7 cellular contexts compared by ENCODE assay signal in the genomic region with DNA sequence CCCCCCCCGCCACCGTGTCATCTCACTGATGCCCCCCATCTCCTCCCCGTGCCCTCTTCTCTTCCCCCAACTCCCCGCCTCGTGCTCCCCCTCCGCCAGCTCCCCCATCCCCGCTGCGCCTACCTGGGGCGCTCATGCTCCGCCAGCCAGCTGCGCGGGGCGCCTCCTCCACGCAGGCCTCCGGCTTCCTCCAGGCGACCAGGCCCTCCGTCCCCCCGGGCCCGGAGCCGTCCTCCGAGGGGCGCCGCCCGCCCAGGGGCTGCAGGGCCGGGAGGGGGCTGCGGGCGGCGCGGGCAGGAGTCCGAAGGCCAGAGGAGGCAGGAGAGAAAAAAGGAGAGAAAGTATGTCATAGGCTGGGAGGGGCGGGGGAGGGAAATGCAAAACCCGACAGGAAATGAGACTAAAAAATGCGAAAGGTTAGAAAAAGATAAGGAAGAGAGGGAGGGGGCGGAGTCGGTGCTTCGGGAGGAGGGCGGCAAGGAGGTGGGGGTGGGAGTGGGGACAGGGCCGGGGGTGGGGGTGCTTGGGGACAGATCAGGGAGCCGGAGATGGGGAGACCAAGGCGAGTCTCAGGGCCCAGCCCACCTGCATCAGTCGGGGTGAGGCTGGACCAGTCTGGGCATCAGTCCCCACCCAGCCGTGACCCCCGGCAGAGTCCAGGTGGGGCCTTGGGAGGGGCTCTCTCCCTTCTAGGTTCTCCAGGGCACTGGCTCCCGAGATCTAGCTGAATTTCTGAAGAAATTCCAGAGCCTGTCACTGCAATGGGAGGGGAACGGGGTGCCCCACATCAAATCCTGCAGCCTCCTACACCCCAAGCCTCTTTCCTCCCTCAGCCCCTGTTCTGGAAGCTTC. TPM values are rescaled to one million over a fixed set of nuclear protein-coding genes. Genes with fewer than 3 reads are reported as not detected.
A peak's percentile ranks its signal among the peaks of the same experiment; 100 is the strongest.
DNase-seq lines count a peak whose midpoint lies in the region; ATAC-seq and TF ChIP-seq lines count a peak whose summit lies in the region.

A gene (minus strand): TSS at position 324 of the 852 bp plus-strand sequence. CDS start 85,361 bp downstream, outside the sequence.

- H3K36me3 Mint-ChIP-seq in naive thymus-derived CD8-positive, alpha-beta T cell: peaks cover 0 to 27% (median 5%) of the 10 kb centered on the region in 3 donors

- H3K27ac Mint-ChIP-seq in naive thymus-derived CD8-positive, alpha-beta T cell: peak within 1 kb of the TSS; percentile 87 to 96 (median 93)

- POLR2A ChIA-PET in RWPE1 (lab: Yijun Ruan, JAX; ENCODE audit: low non-redundant PET): no interaction called here
- POLR2A ChIA-PET in naive thymus-derived CD8-positive, alpha-beta T cell (lab: Charles Lee): interaction anchor here (0.6 to 4.8 kb wide), 9 partner anchors 9 to 108 kb away, joined by 3 to 22 read pairs (median 4); no protein-coding TSS in a partner anchor

- no peak for TF ChIP-seq CTCF in RWPE1 (conservative IDR thresholded peaks at IDR 0.05; ENCODE audit: low read depth)

- ATAC-seq in GM21526 (IDR thresholded peaks at IDR 0.05; ENCODE audit: low FRiP score, unreplicated experiment) (peak; percentile 33), HG02884 (IDR thresholded peaks at IDR 0.05; ENCODE audit: unreplicated experiment) (no peak), HG02840 (IDR thresholded peaks at IDR 0.05; ENCODE audit: low FRiP score, unreplicated experiment) (no peak)
- ATAC-seq in naive thymus-derived CD8-positive, alpha-beta T cell: peak; percentile 44 to 55

- no peaks in the 10 kb centered on the region for H3K9me3 Mint-ChIP-seq in naive thymus-derived CD8-positive, alpha-beta T cell

- peak; percentile 34 for DNase-seq in RWPE1 (ENCODE audit: low spot score)
- DNase-seq in amniotic epithelial cell (ENCODE audit: low read depth): peak; percentile 24
- peak; percentile 22 to 78 (median 56) for DNase-seq in naive thymus-derived CD8-positive, alpha-beta T cell
- no peak for DNase-seq in GDM1 (lab: John Stamatoyannopoulos, UW)

- CTCF ChIA-PET in RWPE1 (lab: Yijun Ruan, JAX): interaction anchor here (0.6 to 0.7 kb wide), 3 partner anchors 65 to 359 kb away, joined by 3 read pairs; no protein-coding TSS in a partner anchor

- H3K4me3 Mint-ChIP-seq in naive thymus-derived CD8-positive, alpha-beta T cell: peak within 1 kb of the TSS; percentile 90 to 96 (median 93)

- H3K27ac ChIP-seq in RWPE1: no peak within 1 kb of the TSS

- no peaks in the 10 kb centered on the region for H3K27me3 Mint-ChIP-seq in naive thymus-derived CD8-positive, alpha-beta T cell

- peaks cover 23 to 62% (median 55%) of the 10 kb centered on the region in 4 donors for H3K4me1 Mint-ChIP-seq in naive thymus-derived CD8-positive, alpha-beta T cell

RNA-seq across cellular contexts. Expression of the gene that starts here (rescaled TPM):
- 100 to 1,000 TPM; 104 to 109 TPM for total RNA-seq in naive thymus-derived CD8-positive, alpha-beta T cell
- 10 to 100 TPM; 10.8 to 40.2 (median 18.9) TPM for polyA plus RNA-seq in naive thymus-derived CD8-positive, alpha-beta T cell

Comparison
In these comparisons a context has a peak if more than half of its experiments do, and no peak if none do; other contexts are left out.
1. ATAC-seq: peak in GM21526 (single experiment) and naive thymus-derived CD8-positive, alpha-beta T cell (2 of 2); none in HG02884 (single experiment) and HG02840 (single experiment).